Comparison of ENCODE assay signal across 1 cellular context in the genomic region with DNA sequence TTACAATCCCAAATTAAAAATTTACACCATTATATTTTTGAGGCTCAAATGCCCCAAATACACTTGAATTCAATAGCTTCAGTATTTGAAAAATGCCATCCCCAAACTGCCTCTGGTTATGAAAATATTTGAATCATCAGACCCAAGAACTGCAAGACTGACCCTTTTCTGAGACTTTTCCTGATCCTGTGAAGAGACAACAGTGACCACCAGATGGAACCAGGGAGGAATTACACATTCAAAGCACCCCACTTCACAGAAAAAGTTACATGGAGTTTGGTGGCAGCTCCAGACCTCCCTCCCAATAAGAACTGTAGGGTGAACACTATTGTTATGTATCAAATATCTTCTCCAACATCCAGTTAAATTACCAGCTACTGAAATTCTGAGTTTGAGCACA.
A peak's percentile ranks its signal among the peaks of the same experiment; 100 is the strongest.
TF ChIP-seq lines count a peak whose summit lies in the region.

No MANE protein-coding gene starts in this region.

TF ChIP-seq in IMR-90, 13 proteins besides CTCF, POLR2A, EP300 and RAD21:
- no peak for TF ChIP-seq CHD1 (IDR thresholded peaks at IDR 0.05; ENCODE audit: low read depth, low read length)
- no peak for TF ChIP-seq NFE2L2 (IDR thresholded peaks at IDR 0.05; ENCODE audit: low read depth, low read length)
- peak; percentile 23; the same call in 1 of the 2 replicates for TF ChIP-seq SMC3 (IDR thresholded peaks at IDR 0.05; ENCODE audit: low read depth, low read length)
- TF ChIP-seq MAZ (IDR thresholded peaks at IDR 0.05; ENCODE audit: borderline replicate concordance, low read depth, low read length) = no peak
- TF ChIP-seq CEBPB (IDR thresholded peaks at IDR 0.05; ENCODE audit: low read depth, low read length) = no peak
- TF ChIP-seq FOS (IDR thresholded peaks at IDR 0.05; ENCODE audit: low read depth, low read length) = no peak
- TF ChIP-seq RCOR1 (IDR thresholded peaks at IDR 0.05; ENCODE audit: insufficient replicate concordance, low read length) = no peak
